21 cellular contexts compared by ENCODE assay signal in genomic region chr11:131837562-131837961, GRCh38.
"Had no signal": no experiment of that assay in that cellular context is flagged by ENCODE, and none has a peak within 500 bp of the region (broad histone marks: within the 10 kb centered on the region; RNA-seq: fewer than 3 reads in every experiment).

No MANE protein-coding gene starts in this region.

- H3K4me1 ChIP-seq: esophagus muscularis mucosa, gastrocnemius medialis, heart right ventricle, left lung had no signal

- FAIRE-seq: colon, endothelial cell of umbilical vein, islet of Langerhans had no signal

- H3K27ac ChIP-seq: coronary artery, dorsolateral prefrontal cortex, esophagus muscularis mucosa, gastrocnemius medialis, heart right ventricle, left lung, lower lobe of right lung had no signal

- H3K36me3 ChIP-seq: esophagus muscularis mucosa, gastrocnemius medialis, heart right ventricle, left lung, lower lobe of right lung had no signal

- H3K4me3 ChIP-seq: coronary artery, dorsolateral prefrontal cortex, esophagus muscularis mucosa, gastrocnemius medialis, heart right ventricle, left lung, lower lobe of right lung had no signal

- ATAC-seq: gastrocnemius medialis, heart right ventricle, left cardiac atrium, left lung, left ventricle myocardium superior, lower lobe of right lung had no signal

- DNase-seq: dermis blood vessel endothelial cell; dorsolateral prefrontal cortex; effector CD4-positive, alpha-beta T cell; effector memory CD4-positive, alpha-beta T cell; foreskin melanocyte; gastrocnemius medialis; glutamatergic neuron; head of caudate nucleus; heart right ventricle; hippocampal formation; left cardiac atrium; left lung; left ventricle myocardium superior; lower lobe of right lung; mesendoderm; midbrain had no signal

- H3K9me3 ChIP-seq: esophagus muscularis mucosa, gastrocnemius medialis, heart right ventricle, left lung, lower lobe of right lung had no signal

- H3K27me3 ChIP-seq: dorsolateral prefrontal cortex, esophagus muscularis mucosa, gastrocnemius medialis had no signal
